Comparison of ENCODE assay signal across 13 cellular contexts in genomic region chr20:48350291-48350988, GRCh38.
DNase-seq lines count a peak whose midpoint lies in the region; ATAC-seq, FAIRE-seq and TF ChIP-seq lines count a peak whose summit lies in the region.
"Had no signal": no experiment of that assay in that cellular context is flagged by ENCODE, and none has a peak within 500 bp of the region (broad histone marks: within the 10 kb centered on the region; RNA-seq: fewer than 3 reads in every experiment).

No MANE protein-coding gene starts in this region.

- H3K4me1 ChIP-seq in kidney (ENCODE audit: control insufficient read depth in 1 of 2, insufficient read depth in 1 of 2, low read depth in 1 of 2, low read length in 2 of 2), result no peaks in the 10 kb centered on the region

- intact Hi-C loops in kidney (cut with DNase I), result no loop called here

- H3K4me3 ChIP-seq in H7 (ENCODE audit: insufficient read depth, low read depth, low read length) (no peak overlapping the region), SU-DHL-6 (ENCODE audit: insufficient read depth, low read length, poor library complexity, severe bottlenecking) (no peak overlapping the region), kidney (ENCODE audit: low read length in 2 of 2) (no peak overlapping the region)
- H3K4me3 ChIP-seq: sigmoid colon had no signal

- H3K27me3 ChIP-seq in H7 (ENCODE audit: control insufficient read depth, insufficient read depth, low read length) (no peaks in the 10 kb centered on the region), SU-DHL-6 (ENCODE audit: low read length) (no peaks in the 10 kb centered on the region)
- H3K27me3 ChIP-seq: sigmoid colon had no signal

- no peak for ATAC-seq in GM19452 (IDR thresholded peaks at IDR 0.05; ENCODE audit: unreplicated experiment)
- no peak for ATAC-seq in GM21737 (IDR thresholded peaks at IDR 0.05; ENCODE audit: unreplicated experiment)

- H3K9me3 ChIP-seq in SU-DHL-6 (ENCODE audit: insufficient read depth, low read length) (no peaks in the 10 kb centered on the region), kidney (ENCODE audit: control insufficient read depth in 1 of 2, low read length in 2 of 2) (peaks cover 0 to 13% of the 10 kb centered on the region in 2 donors)

- H3K9me2 ChIP-seq in SU-DHL-6 (replicated peaks; ENCODE audit: insufficient read depth, low read length), result no peaks in the 10 kb centered on the region

- FAIRE-seq in kidney (lab: Jason Lieb, UNC), result no peak

- no peak overlapping the region for H3K4me2 ChIP-seq in SU-DHL-6 (ENCODE audit: low read depth, low read length, poor library complexity, severe bottlenecking)

- no peak overlapping the region for H2AFZ ChIP-seq in SU-DHL-6 (ENCODE audit: low read depth, low read length, severe bottlenecking)

- peak; percentile 44 for TF ChIP-seq CTCF in C4-2B (conservative IDR thresholded peaks at IDR 0.05)
- peak; percentile 19 for TF ChIP-seq CTCF in SU-DHL-6 (IDR thresholded peaks at IDR 0.05; ENCODE audit: insufficient read depth, low read length, poor library complexity, severe bottlenecking)
- TF ChIP-seq CTCF in kidney (IDR thresholded peaks at IDR 0.05; ENCODE audit: borderline replicate concordance, extremely low read depth, insufficient read depth), result peak; percentile 39

- no peaks in the 10 kb centered on the region for H3F3A ChIP-seq in SU-DHL-6 (ENCODE audit: insufficient read depth)

- H3K27ac ChIP-seq in C4-2B, result no peak overlapping the region
- no peak overlapping the region for H3K27ac ChIP-seq in SU-DHL-6 (ENCODE audit: low read depth, low read length)
- H3K27ac ChIP-seq in kidney (ENCODE audit: low read depth in 2 of 2, low read length in 2 of 2), result no peak overlapping the region
- H3K27ac ChIP-seq: sigmoid colon had no signal

- no peaks in the 10 kb centered on the region for H3K79me2 ChIP-seq in SU-DHL-6 (ENCODE audit: insufficient read depth, low read length)

- DNase-seq in H7, result peak; percentile 88
- DNase-seq in kidney, result no peak
- DNase-seq in COLO668 (lab: John Stamatoyannopoulos, UW; ENCODE audit: unreplicated experiment), result no peak
- DNase-seq in A172 (ENCODE audit: low spot score), result no peak
- DNase-seq: activated naive CD4-positive, alpha-beta T cell; effector CD8-positive, alpha-beta T cell; GDM1; kidney glomerular epithelial cell; sigmoid colon had no signal

- H3K9ac ChIP-seq in SU-DHL-6 (ENCODE audit: low read length) (no peak overlapping the region), kidney (ENCODE audit: low read length in 2 of 2) (no peak overlapping the region)

- no peaks in the 10 kb centered on the region for H4K20me1 ChIP-seq in SU-DHL-6 (ENCODE audit: low read depth, low read length)

- H3K36me3 ChIP-seq in H7 (replicated peaks; ENCODE audit: control insufficient read depth, insufficient read depth, low read length) (no peaks in the 10 kb centered on the region), SU-DHL-6 (ENCODE audit: low read length) (no peaks in the 10 kb centered on the region), kidney (ENCODE audit: control insufficient read depth in 1 of 2, insufficient read depth in 2 of 2, low read length in 2 of 2) (no peaks in the 10 kb centered on the region)
- H3K36me3 ChIP-seq: sigmoid colon had no signal
